ENCODE assay signal across 23 cellular contexts in genomic region chr1:74430496-74430895, GRCh38.
A peak's percentile ranks its signal among the peaks of the same experiment; 100 is the strongest.
DNase-seq lines count a peak whose midpoint lies in the region; ATAC-seq, FAIRE-seq and TF ChIP-seq lines count a peak whose summit lies in the region.
"Had no signal": no experiment of that assay in that cellular context is flagged by ENCODE, and none has a peak within 500 bp of the region (broad histone marks: within the 10 kb centered on the region; RNA-seq: fewer than 3 reads in every experiment).

No MANE protein-coding gene starts in this region.

- H3K79me2 ChIP-seq in neural progenitor cell (ENCODE audit: low read depth) = no peaks in the 10 kb centered on the region

- H3K27me3 ChIP-seq in left ventricle myocardium inferior (ENCODE audit: low read depth) = no peaks in the 10 kb centered on the region
- no peaks in the 10 kb centered on the region for H3K27me3 ChIP-seq in heart right ventricle
- no peaks in the 10 kb centered on the region for H3K27me3 ChIP-seq in neural progenitor cell
- H3K27me3 ChIP-seq in CD8-positive, alpha-beta memory T cell (ENCODE audit: insufficient read depth, low read length, poor library complexity, severe bottlenecking) = no peaks in the 10 kb centered on the region

- H2AFZ ChIP-seq in neural progenitor cell (replicated peaks) = no peak overlapping the region
- H2AFZ ChIP-seq: GM23248 had no signal

- DNase-seq in left ventricle myocardium inferior (no peak), heart right ventricle (no peak), neural progenitor cell (ENCODE audit: low spot score) (no peak), pons (ENCODE audit: low spot score) (peak; percentile 11), NCI-H2081 treated with DMSO at 0.1 percent for 48 hours (lab: John Stamatoyannopoulos, UW) (no peak), frontal cortex (ENCODE audit: low spot score in 2 of 2) (no peak)
- DNase-seq in CD8-positive, alpha-beta memory T cell = no peak
- DNase-seq: 8988T; ACHN; C1 segment of cervical spinal cord; CD4-positive, alpha-beta memory T cell; DMS 273 treated with DMSO at 0.1 percent for 48 hours; DMS79; EL; GDM1; GM23248; H7; HCEC 1CT had no signal

- H3K9me3 Mint-ChIP-seq in brain (peaks cover 0 to 3% (median 0%) of the 10 kb centered on the region in 5 experiments), neural progenitor cell (no peaks in the 10 kb centered on the region)
- H3K9me3 Mint-ChIP-seq in CD8-positive, alpha-beta memory T cell = peaks cover 0 to 2% (median 0%) of the 10 kb centered on the region in 5 donors
- H3K9me3 Mint-ChIP-seq: CD4-positive, alpha-beta memory T cell had no signal

- H3K9ac ChIP-seq in neural progenitor cell = no peak overlapping the region
- H3K9ac ChIP-seq: GM23248 had no signal

- H4K20me1 ChIP-seq in neural progenitor cell (ENCODE audit: low read depth) = no peaks in the 10 kb centered on the region

- H3K27ac Mint-ChIP-seq in brain (peak overlapping the region in 3 of 5 experiments; percentile 15 to 76 (median 18)), neural progenitor cell (no peak overlapping the region)
- no peak overlapping the region for H3K27ac Mint-ChIP-seq in CD8-positive, alpha-beta memory T cell
- H3K27ac Mint-ChIP-seq: CD4-positive, alpha-beta memory T cell had no signal

- POLR2A ChIA-PET in CD8-positive, alpha-beta memory T cell (lab: Charles Lee) = no interaction called here

- 48 to 52% methylated on average over 4 of the region's 4 CpGs for WGBS in heart right ventricle, 2 donors

- H3K4me1 ChIP-seq in left ventricle myocardium inferior (peaks cover 50% of the 10 kb centered on the region), heart right ventricle (peaks cover 0 to 50% (median 11%) of the 10 kb centered on the region in 9 donors), neural progenitor cell (peaks cover 22% of the 10 kb centered on the region)
- H3K4me1 ChIP-seq in CD8-positive, alpha-beta memory T cell (ENCODE audit: insufficient read depth, low read length) = no peaks in the 10 kb centered on the region
- H3K4me1 ChIP-seq: A549 had no signal

- CTCF ChIA-PET in CD8-positive, alpha-beta memory T cell (lab: Charles Lee) = no interaction called here

- H3K4me1 Mint-ChIP-seq in brain = peaks cover 40% of the 10 kb centered on the region
- H3K4me1 Mint-ChIP-seq in neural progenitor cell = peaks cover 38% of the 10 kb centered on the region
- H3K4me1 Mint-ChIP-seq in CD8-positive, alpha-beta memory T cell = no peaks in the 10 kb centered on the region
- H3K4me1 Mint-ChIP-seq: CD4-positive, alpha-beta memory T cell had no signal

- ATAC-seq in heart right ventricle = no peak
- ATAC-seq: A549, GM12878 had no signal

- H3K36me3 ChIP-seq in left ventricle myocardium inferior = no peaks in the 10 kb centered on the region
- H3K36me3 ChIP-seq in heart right ventricle = no peaks in the 10 kb centered on the region
- no peaks in the 10 kb centered on the region for H3K36me3 ChIP-seq in neural progenitor cell
- H3K36me3 ChIP-seq in CD8-positive, alpha-beta memory T cell (ENCODE audit: insufficient read depth, low read length) = no peaks in the 10 kb centered on the region

- peaks cover 2% of the 10 kb centered on the region for H3K27me3 Mint-ChIP-seq in brain
- H3K27me3 Mint-ChIP-seq in neural progenitor cell (ENCODE audit: insufficient read depth, low read depth) = no peaks in the 10 kb centered on the region
- H3K27me3 Mint-ChIP-seq in CD8-positive, alpha-beta memory T cell = no peaks in the 10 kb centered on the region
- H3K27me3 Mint-ChIP-seq: CD4-positive, alpha-beta memory T cell had no signal

- no peaks in the 10 kb centered on the region for H3K9me3 ChIP-seq in left ventricle myocardium inferior (replicated peaks)
- H3K9me3 ChIP-seq in heart right ventricle = no peaks in the 10 kb centered on the region
- no peaks in the 10 kb centered on the region for H3K9me3 ChIP-seq in neural progenitor cell (ENCODE audit: low read depth)
- no peaks in the 10 kb centered on the region for H3K9me3 ChIP-seq in CD8-positive, alpha-beta memory T cell (ENCODE audit: low read length)
- H3K9me3 ChIP-seq: A549 had no signal

- H3K27ac ChIP-seq in left ventricle myocardium inferior (replicated peaks) (peak overlapping the region; percentile 27), heart right ventricle (peak overlapping the region in 4 of 10 donors; percentile 11 to 28 (median 16)), neural progenitor cell (no peak overlapping the region)
- H3K27ac ChIP-seq in CD8-positive, alpha-beta memory T cell (ENCODE audit: low read depth, low read length) = no peak overlapping the region
- H3K27ac ChIP-seq: A549, GM23248 had no signal

- H3K4me3 Mint-ChIP-seq in brain (peak overlapping the region in 2 of 5 experiments; percentile 3 to 51), neural progenitor cell (no peak overlapping the region)
- no peak overlapping the region for H3K4me3 Mint-ChIP-seq in CD8-positive, alpha-beta memory T cell
- H3K4me3 Mint-ChIP-seq: CD4-positive, alpha-beta memory T cell had no signal

- H3K4me3 ChIP-seq in left ventricle myocardium inferior (no peak overlapping the region), heart right ventricle (no peak overlapping the region), neural progenitor cell (no peak overlapping the region)
- H3K4me3 ChIP-seq in CD8-positive, alpha-beta memory T cell (ENCODE audit: low read length) = no peak overlapping the region
- H3K4me3 ChIP-seq: A549, GM12878, GM23248 had no signal

- FAIRE-seq in frontal cortex (lab: Jason Lieb, UNC) = no peak
- FAIRE-seq: A549, GM12878, GM19239, H1 had no signal

- no peak for TF ChIP-seq CTCF in left ventricle myocardium inferior (IDR thresholded peaks at IDR 0.05; ENCODE audit: borderline replicate concordance)
- TF ChIP-seq CTCF in heart right ventricle (IDR thresholded peaks at IDR 0.05) = no peak
- TF ChIP-seq CTCF in brain (conservative IDR thresholded peaks at IDR 0.05) = no peak
- no peak for TF ChIP-seq CTCF in neural progenitor cell (IDR thresholded peaks at IDR 0.05)

- H3K4me2 ChIP-seq in neural progenitor cell = peak overlapping the region; percentile 15
- H3K4me2 ChIP-seq: A549 had no signal

- H3F3A ChIP-seq in neural progenitor cell (ENCODE audit: low read depth) = no peaks in the 10 kb centered on the region

- intact Hi-C loops in left ventricle myocardium inferior (cut with micrococcal nuclease) = no loop called here
- intact Hi-C loops in heart right ventricle (cut with DNase I) = no loop called here

- H3K36me3 Mint-ChIP-seq in brain = no peaks in the 10 kb centered on the region
- no peaks in the 10 kb centered on the region for H3K36me3 Mint-ChIP-seq in neural progenitor cell
- no peaks in the 10 kb centered on the region for H3K36me3 Mint-ChIP-seq in CD8-positive, alpha-beta memory T cell
- H3K36me3 Mint-ChIP-seq: CD4-positive, alpha-beta memory T cell had no signal

Comparison
In these comparisons a context has a peak if more than half of its experiments do, and no peak if none do; other contexts are left out.
1. H3K27ac Mint-ChIP-seq: peak in brain (3 of 5); none in neural progenitor cell (single experiment) and CD8-positive, alpha-beta memory T cell (0 of 8).